In the genomic region with DNA sequence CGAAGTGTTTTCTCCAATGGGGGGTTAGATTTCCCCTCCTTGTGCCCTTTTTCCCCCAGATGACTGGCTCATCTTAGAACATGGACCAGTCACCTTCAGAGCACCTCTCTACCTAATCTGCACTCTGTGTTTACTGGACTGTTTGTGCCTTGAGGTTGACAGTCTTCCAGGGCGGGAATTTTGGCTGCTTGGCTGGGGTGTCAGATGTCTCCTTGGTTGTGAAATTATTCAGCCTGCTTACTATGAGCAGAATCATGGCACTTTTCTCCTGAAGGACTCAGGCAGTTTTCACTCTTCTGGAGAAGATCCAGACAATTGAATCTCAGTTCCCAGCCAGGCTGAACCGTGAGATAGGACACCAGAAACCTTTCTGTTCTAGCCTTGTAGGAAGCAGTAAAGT, we compare ENCODE assay signal across 15 cellular contexts.
DNase-seq lines count a peak whose midpoint lies in the region; ATAC-seq and TF ChIP-seq lines count a peak whose summit lies in the region.
"Had no signal": no experiment of that assay in that cellular context is flagged by ENCODE, and none has a peak within 500 bp of the region (broad histone marks: within the 10 kb centered on the region; RNA-seq: fewer than 3 reads in every experiment).

No MANE protein-coding gene starts in this region.

- H3K36me3 ChIP-seq in adipocyte (ENCODE audit: control insufficient read depth, insufficient read depth, low read length, severe bottlenecking) (no peaks in the 10 kb centered on the region), tibial artery (peaks cover 0 to 6% (median 0%) of the 10 kb centered on the region in 3 donors)

- H3K4me3 Mint-ChIP-seq in effector memory CD8-positive, alpha-beta T cell, result no peak overlapping the region
- H3K4me3 Mint-ChIP-seq: stimulated activated naive B cell treated with anti-CD40 and anti-IgM and Interleukin-4, amounts not matched to agents 10 μg/mL and 1 μg/mL and 100 μg/mL, for 72 hours had no signal

- intact Hi-C loops in tibial artery (cut with DNase I; ENCODE audit: low total_unique reads), result no loop called here

- no peak overlapping the region for H3K4me3 ChIP-seq in adipocyte (ENCODE audit: low read length)
- H3K4me3 ChIP-seq in fibroblast of villous mesenchyme (ENCODE audit: low read depth, low read length), result no peak overlapping the region
- H3K4me3 ChIP-seq in tibial artery, result no peak overlapping the region
- H3K4me3 ChIP-seq: BLaER1 had no signal

- H3K4me1 Mint-ChIP-seq in effector memory CD8-positive, alpha-beta T cell (ENCODE audit: low read depth in 2 of 2), result peaks cover 0 to 16% of the 10 kb centered on the region in 2 donors
- H3K4me1 Mint-ChIP-seq: stimulated activated naive B cell treated with anti-CD40 and anti-IgM and Interleukin-4, amounts not matched to agents 10 μg/mL and 1 μg/mL and 100 μg/mL, for 72 hours had no signal

- no peak overlapping the region for H3K27ac ChIP-seq in tibial artery
- H3K27ac ChIP-seq: BLaER1, WERI-Rb-1 had no signal

- H3K9me3 Mint-ChIP-seq in effector memory CD8-positive, alpha-beta T cell, result no peaks in the 10 kb centered on the region
- H3K9me3 Mint-ChIP-seq: stimulated activated naive B cell treated with anti-CD40 and anti-IgM and Interleukin-4, amounts not matched to agents 10 μg/mL and 1 μg/mL and 100 μg/mL, for 72 hours had no signal

- no peaks in the 10 kb centered on the region for H3K27me3 Mint-ChIP-seq in effector memory CD8-positive, alpha-beta T cell
- H3K27me3 Mint-ChIP-seq: stimulated activated naive B cell treated with anti-CD40 and anti-IgM and Interleukin-4, amounts not matched to agents 10 μg/mL and 1 μg/mL and 100 μg/mL, for 72 hours had no signal

- no peak overlapping the region for H3K9ac ChIP-seq in adipocyte (ENCODE audit: low read length)
- H3K9ac ChIP-seq: BLaER1 had no signal

- TF ChIP-seq CTCF in fibroblast of villous mesenchyme (IDR thresholded peaks at IDR 0.05; ENCODE audit: insufficient read depth, low read depth, low read length), result no peak
- no peak for TF ChIP-seq CTCF in omental fat pad (IDR thresholded peaks at IDR 0.05)
- TF ChIP-seq CTCF in tibial artery (IDR thresholded peaks at IDR 0.05), result no peak

- H3K27me3 ChIP-seq in adipocyte (replicated peaks; ENCODE audit: control insufficient read depth, insufficient read depth, low read length) (no peaks in the 10 kb centered on the region), tibial artery (no peaks in the 10 kb centered on the region)
- H3K27me3 ChIP-seq: BLaER1 had no signal

- ATAC-seq in omental fat pad (ENCODE audit: low FRiP score) (peak; percentile 31), HG03039 (IDR thresholded peaks at IDR 0.05; ENCODE audit: unreplicated experiment) (no peak)
- no peak for ATAC-seq in effector memory CD8-positive, alpha-beta T cell (replicated peaks)
- ATAC-seq: stimulated activated naive B cell treated with anti-CD40 and anti-IgM and Interleukin-4, amounts not matched to agents 10 μg/mL and 1 μg/mL and 100 μg/mL, for 72 hours had no signal

- H3K36me3 Mint-ChIP-seq in effector memory CD8-positive, alpha-beta T cell (ENCODE audit: insufficient read depth), result peaks cover 11% of the 10 kb centered on the region

- H3K4me1 ChIP-seq in adipocyte (ENCODE audit: control insufficient read depth, insufficient read depth, low read length) (peaks cover 23% of the 10 kb centered on the region), tibial artery (peaks cover 0 to 6% (median 0%) of the 10 kb centered on the region in 4 donors)
- H3K4me1 ChIP-seq: BLaER1 had no signal

- peak overlapping the region in 1 of 2 donors; percentile 75 for H3K27ac Mint-ChIP-seq in effector memory CD8-positive, alpha-beta T cell
- H3K27ac Mint-ChIP-seq: stimulated activated naive B cell treated with anti-CD40 and anti-IgM and Interleukin-4, amounts not matched to agents 10 μg/mL and 1 μg/mL and 100 μg/mL, for 72 hours had no signal

- DNase-seq in adipocyte (ENCODE audit: low read depth) (peak; percentile 55), fibroblast of villous mesenchyme (ENCODE audit: low read depth) (peak; percentile 36), omental fat pad (ENCODE audit: low spot score) (no peak), tibial artery (peak; percentile 77 to 81), nucleus accumbens (lab: John Stamatoyannopoulos, UW) (no peak)
- DNase-seq in effector memory CD8-positive, alpha-beta T cell, result no peak
- DNase-seq: activated CD8-positive, alpha-beta memory T cell treated with anti-CD3 and anti-CD28 coated beads for 24 hours; activated gamma-delta T cell; NCI-H2081 treated with DMSO at 0.1 percent for 48 hours; NCI-H82; stimulated activated naive B cell treated with anti-CD40 and anti-IgM and Interleukin-4, amounts not matched to agents 10 μg/mL and 1 μg/mL and 100 μg/mL, for 72 hours; SW 1271; WERI-Rb-1 had no signal

- no peaks in the 10 kb centered on the region for H3K9me3 ChIP-seq in adipocyte (ENCODE audit: control insufficient read depth, low read length)
- no peaks in the 10 kb centered on the region for H3K9me3 ChIP-seq in tibial artery
- H3K9me3 ChIP-seq: BLaER1 had no signal

Comparison
In these comparisons a context has a peak if more than half of its experiments do, and no peak if none do; other contexts are left out.
1. DNase-seq: peak in adipocyte (single experiment), fibroblast of villous mesenchyme (single experiment) and tibial artery (2 of 2); none in omental fat pad (single experiment), nucleus accumbens (0 of 56) and effector memory CD8-positive, alpha-beta T cell (0 of 3).